8 cellular contexts compared by ENCODE assay signal in the genomic region with DNA sequence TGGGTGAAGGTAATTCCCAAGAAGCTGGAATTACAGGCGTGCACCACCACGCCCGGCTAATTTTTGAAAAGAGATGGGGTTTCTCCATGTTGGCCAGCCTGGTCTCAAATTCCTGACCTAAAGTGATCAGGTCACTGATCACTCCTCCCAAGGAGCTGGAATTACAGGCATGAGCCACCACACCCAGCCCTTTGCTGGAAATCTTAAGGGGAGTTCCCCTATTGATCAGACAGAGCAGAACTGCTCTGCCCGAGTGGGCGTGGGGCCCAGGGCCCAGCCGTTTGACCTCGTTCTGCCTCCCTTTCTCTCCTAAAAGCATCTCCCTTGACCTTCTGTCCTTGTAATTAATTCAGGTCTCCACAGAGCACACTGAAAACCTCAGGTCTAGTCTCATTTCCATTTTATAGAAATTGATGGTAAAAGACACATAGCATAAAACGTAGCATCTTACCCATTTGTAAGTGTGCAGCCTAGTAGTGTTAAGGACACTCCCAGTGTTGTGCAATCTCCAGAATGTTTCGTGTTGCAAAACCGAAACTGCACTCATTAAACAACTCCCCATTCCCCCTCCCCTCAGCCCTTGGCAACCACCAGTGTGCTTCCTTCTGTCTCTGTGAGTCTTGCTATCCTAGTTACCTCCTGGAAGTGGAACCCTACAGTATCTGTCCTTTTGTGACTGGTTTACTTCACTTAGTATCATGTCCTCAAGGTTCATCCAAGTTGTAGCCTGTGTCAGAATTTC.
DNase-seq lines count a peak whose midpoint lies in the region; ATAC-seq, FAIRE-seq and TF ChIP-seq lines count a peak whose summit lies in the region.

No MANE protein-coding gene starts in this region.

- TF ChIP-seq POLR2A in upper lobe of left lung (IDR thresholded peaks at IDR 0.05) (peak in 1 of 4 donors; percentile 20), H54 (IDR thresholded peaks at IDR 0.05; ENCODE audit: low read depth, low read length) (no peak)

- H3K4me3 ChIP-seq in SK-N-MC, result peak overlapping the region; percentile 45
- peak overlapping the region in 22 of 59 donors; percentile 1 to 42 (median 17) for H3K4me3 ChIP-seq in dorsolateral prefrontal cortex
- H3K4me3 ChIP-seq in upper lobe of left lung, result peak overlapping the region in 1 of 4 donors; percentile 23

- no peak overlapping the region for H3K9ac ChIP-seq in SK-N-MC (ENCODE audit: insufficient read length)

- intact Hi-C loops in dorsolateral prefrontal cortex (cut with DNase I), result loop anchor here (2.0 to 10.0 kb wide), 4 partner anchors 48 to 638 kb away; a partner anchor contains a TSS

- peaks cover 71 to 85% (median 83%) of the 10 kb centered on the region in 4 donors for H3K4me1 ChIP-seq in upper lobe of left lung

- DNase-seq in NCI-H2107 treated with DMSO at 0.1 percent for 48 hours (lab: John Stamatoyannopoulos, UW; ENCODE audit: unreplicated experiment), result peak; percentile 63
- no peak for DNase-seq in NCI-H2107 (lab: John Stamatoyannopoulos, UW)
- DNase-seq in HK-2 (ENCODE audit: unreplicated experiment), result peak; percentile 23
- DNase-seq in SK-N-MC (ENCODE audit: low read depth, low spot score), result peak; percentile 79
- DNase-seq in dorsolateral prefrontal cortex, result peak in 1 of 10 donors; percentile 36
- DNase-seq in mucosa of gallbladder (ENCODE audit: low spot score), result peak; percentile 93
- peak; percentile 84 to 93 for DNase-seq in upper lobe of left lung
- DNase-seq in H54 (ENCODE audit: insufficient read length, low spot score), result no peak

- H3K27me3 ChIP-seq in dorsolateral prefrontal cortex, result no peaks in the 10 kb centered on the region
- H3K27me3 ChIP-seq in upper lobe of left lung, result no peaks in the 10 kb centered on the region

- peak; percentile 87 to 96 for ATAC-seq in upper lobe of left lung (ENCODE audit: low FRiP score in 2 of 2)

- H3K9me3 ChIP-seq in SK-N-MC (ENCODE audit: low read depth, low read length) (no peaks in the 10 kb centered on the region), upper lobe of left lung (no peaks in the 10 kb centered on the region)

- peak in 3 of 56 donors; percentile 10 to 15 (median 11) for TF ChIP-seq CTCF in dorsolateral prefrontal cortex (IDR thresholded peaks at IDR 0.05 in 54 of 56, conservative IDR thresholded peaks at IDR 0.05 in 2 of 56; ENCODE audit: low read depth in 1 of 56, partially characterized antibody in 56 of 56)
- no peak for TF ChIP-seq CTCF in upper lobe of left lung (IDR thresholded peaks at IDR 0.05)

- 17 to 24% methylated on average over 9 to 10 of the region's 10 CpGs for WGBS in upper lobe of left lung, 2 donors

- TF ChIP-seq EP300 in upper lobe of left lung (IDR thresholded peaks at IDR 0.05), result peak in 3 of 4 donors; percentile 66 to 98 (median 83)

- H3K36me3 ChIP-seq in SK-N-MC (ENCODE audit: insufficient read depth, low read length), result no peaks in the 10 kb centered on the region
- H3K36me3 ChIP-seq in upper lobe of left lung, result no peaks in the 10 kb centered on the region

- FAIRE-seq in H54 (lab: Jason Lieb, UNC), result no peak

- H3K27ac ChIP-seq in SK-N-MC, result no peak overlapping the region
- H3K27ac ChIP-seq in dorsolateral prefrontal cortex, result peak overlapping the region in 40 of 59 donors; percentile 7 to 81 (median 46)
- H3K27ac ChIP-seq in upper lobe of left lung, result peak overlapping the region; percentile 78 to 81 (median 80)

Comparison
In these comparisons a context has a peak if more than half of its experiments do, and no peak if none do; other contexts are left out.
1. DNase-seq: peak in NCI-H2107 treated with DMSO at 0.1 percent for 48 hours (single experiment), HK-2 (single experiment), SK-N-MC (single experiment), mucosa of gallbladder (single experiment) and upper lobe of left lung (2 of 2); none in NCI-H2107 (single experiment) and H54 (single experiment).